In genomic region chr12:57129311-57130288, GRCh38 we compare ENCODE assay signal across 7 cellular contexts.
DNase-seq lines count a peak whose midpoint lies in the region; ATAC-seq, FAIRE-seq and TF ChIP-seq lines count a peak whose summit lies in the region.
"Had no signal": no experiment of that assay in that cellular context is flagged by ENCODE, and none has a peak within 500 bp of the region (broad histone marks: within the 10 kb centered on the region; RNA-seq: fewer than 3 reads in every experiment).

No MANE protein-coding gene starts in this region.

- peak overlapping the region; percentile 62 for H3K27ac ChIP-seq in RWPE2 (ENCODE audit: poor library complexity, severe bottlenecking)

- H3K36me3 ChIP-seq in RWPE2 (ENCODE audit: low read depth), result no peaks in the 10 kb centered on the region

- no peak for ATAC-seq in RWPE2 (ENCODE audit: low read depth)

- no peak for FAIRE-seq in RCC 7860 (lab: Jason Lieb, UNC)
- FAIRE-seq: TTC549 had no signal

- DNase-seq in RWPE2 (ENCODE audit: low spot score), result no peak
- peak in 1 of 2 donors; percentile 76 for DNase-seq in foreskin fibroblast
- peak; percentile 71 for DNase-seq in stromal cell of bone marrow (ENCODE audit: low read depth)
- no peak for DNase-seq in activated CD4-positive, alpha-beta T cell treated with anti-CD3 and anti-CD28 coated beads, Interleukin-2, amount 50 U/mL, for 1 hour
- DNase-seq in NCI-H748 (lab: John Stamatoyannopoulos, UW; ENCODE audit: unreplicated experiment), result no peak
- DNase-seq in RCC 7860 (ENCODE audit: low spot score), result no peak

- no peaks in the 10 kb centered on the region for H3K9me3 ChIP-seq in RWPE2 (ENCODE audit: severe bottlenecking)

- H3K4me1 ChIP-seq in RWPE2 (ENCODE audit: insufficient read depth, poor library complexity, severe bottlenecking), result peaks cover 3% of the 10 kb centered on the region

- H3K4me3 ChIP-seq in RWPE2 (ENCODE audit: severe bottlenecking), result peak overlapping the region; percentile 82
- H3K4me3 ChIP-seq in foreskin fibroblast (ENCODE audit: low read depth in 1 of 2, low read length in 2 of 2), result peak overlapping the region; percentile 87 to 90

- no peak for TF ChIP-seq CTCF in RWPE2 (IDR thresholded peaks at IDR 0.05; ENCODE audit: poor library complexity, severe bottlenecking)
- TF ChIP-seq CTCF in foreskin fibroblast (IDR thresholded peaks at IDR 0.05; ENCODE audit: low read depth, low read length), result no peak

- H3K27me3 ChIP-seq in RWPE2 (ENCODE audit: insufficient read depth, poor library complexity, severe bottlenecking), result no peaks in the 10 kb centered on the region
